ENCODE assay signal across 8 cellular contexts in the genomic region with DNA sequence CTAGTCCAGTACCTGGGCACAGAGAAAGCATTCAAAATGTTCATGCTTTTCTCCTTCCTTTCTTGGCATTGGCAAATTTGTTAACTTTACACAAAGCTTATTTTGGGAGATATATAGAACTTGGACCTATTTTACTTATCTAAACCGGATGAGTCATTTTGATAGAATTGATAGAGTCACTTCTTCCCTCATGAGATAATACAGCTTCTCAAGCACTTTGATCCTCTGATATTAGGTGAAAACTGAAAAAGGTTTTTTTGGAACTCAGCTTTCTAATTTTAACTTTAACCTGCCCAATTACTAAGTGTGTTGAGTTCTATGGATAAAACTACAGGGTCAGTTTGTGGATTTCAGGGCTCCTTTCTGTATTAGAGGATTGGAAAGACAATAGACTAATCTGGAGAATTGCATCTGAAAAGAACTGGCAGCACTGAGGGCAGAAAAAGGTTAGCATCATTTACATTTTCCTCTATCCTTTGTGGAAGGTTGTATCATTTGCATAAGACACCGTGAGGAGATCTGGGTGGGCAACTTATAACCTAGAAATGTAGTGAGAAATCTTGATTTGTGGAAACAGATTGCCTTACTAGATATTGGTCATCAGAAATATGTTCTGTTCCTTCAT. TPM values are rescaled to one million over a fixed set of nuclear protein-coding genes. Genes with fewer than 3 reads are reported as not detected.
DNase-seq lines count a peak whose midpoint lies in the region; ATAC-seq and TF ChIP-seq lines count a peak whose summit lies in the region.

No MANE protein-coding gene starts in this region.

- no peaks in the 10 kb centered on the region for H3K36me3 ChIP-seq in BLaER1
- H3K36me3 ChIP-seq in HUES48 (ENCODE audit: control insufficient read depth, insufficient read depth, low read length): no peaks in the 10 kb centered on the region
- H3K36me3 ChIP-seq in brain microvascular endothelial cell (replicated peaks): no peaks in the 10 kb centered on the region
- H3K36me3 ChIP-seq in mesodermal cell (ENCODE audit: control insufficient read depth, insufficient read depth, low read length): no peaks in the 10 kb centered on the region

- H3K27me3 ChIP-seq in BLaER1 (no peaks in the 10 kb centered on the region), HUES48 (ENCODE audit: control insufficient read depth, insufficient read depth, low read length) (peaks cover 9% of the 10 kb centered on the region; the same call in 1 of the 2 replicates), brain microvascular endothelial cell (replicated peaks) (no peaks in the 10 kb centered on the region)

- DNase-seq in brain microvascular endothelial cell: no peak
- DNase-seq in GDM1 (lab: John Stamatoyannopoulos, UW): no peak
- no peak for DNase-seq in NCI-H345 treated with DMSO at 0.1 percent for 48 hours (lab: John Stamatoyannopoulos, UW; ENCODE audit: unreplicated experiment)

- in situ Hi-C loops in brain microvascular endothelial cell (cut with HindIII; ENCODE audit: low pct_ligation_motif_present, low sequenced_read_pairs): no loop called here

- no CpG with 5 or more reads among the region's 2 CpGs for WGBS in mesodermal cell (ENCODE audit: insufficient coverage in 2 of 2), 2 experiments

- H3K4me1 ChIP-seq in BLaER1 (peaks cover 28% of the 10 kb centered on the region), HUES48 (ENCODE audit: control insufficient read depth, insufficient read depth, low read length) (peaks cover 39% of the 10 kb centered on the region), mesodermal cell (ENCODE audit: control insufficient read depth, insufficient read depth, low read length, poor library complexity, severe bottlenecking) (peaks cover 12% of the 10 kb centered on the region)

- ATAC-seq in HG02678 (IDR thresholded peaks at IDR 0.05; ENCODE audit: unreplicated experiment) (no peak), GM18907 (IDR thresholded peaks at IDR 0.05; ENCODE audit: unreplicated experiment) (no peak)

- TF ChIP-seq CTCF in brain microvascular endothelial cell (IDR thresholded peaks at IDR 0.05; ENCODE audit: low read depth, low read length, missing control alignments): no peak

- H3K9me3 ChIP-seq in BLaER1: peaks cover 5% of the 10 kb centered on the region; the same call in 1 of the 2 replicates
- no peaks in the 10 kb centered on the region for H3K9me3 ChIP-seq in HUES48 (ENCODE audit: control insufficient read depth, insufficient read depth, low read length)
- no peaks in the 10 kb centered on the region for H3K9me3 ChIP-seq in mesodermal cell (ENCODE audit: control insufficient read depth, low read length)

- peak overlapping the region; percentile 82; the same call in 1 of the 2 replicates for H3K9ac ChIP-seq in BLaER1
- peak overlapping the region; percentile 57 for H3K9ac ChIP-seq in HUES48 (ENCODE audit: low read depth, low read length)

- H3K4me2 ChIP-seq in BLaER1: peak overlapping the region; percentile 71

- peak overlapping the region; percentile 75; the same call in 1 of the 2 replicates for H3K4me3 ChIP-seq in BLaER1
- H3K4me3 ChIP-seq in HUES48 (ENCODE audit: low read depth, low read length): peak overlapping the region; percentile 94
- H3K4me3 ChIP-seq in brain microvascular endothelial cell (ENCODE audit: low read depth, low read length): peak overlapping the region; percentile 75
- peak overlapping the region; percentile 63 for H3K4me3 ChIP-seq in mesodermal cell (ENCODE audit: extremely low read depth, insufficient read depth, low read length, poor library complexity, severe bottlenecking)

- H4K20me1 ChIP-seq in BLaER1: no peaks in the 10 kb centered on the region

- no peak overlapping the region for H3K27ac ChIP-seq in BLaER1
- H3K27ac ChIP-seq in HUES48 (ENCODE audit: low read depth, low read length): peak overlapping the region; percentile 74
- peak overlapping the region; percentile 84 for H3K27ac ChIP-seq in brain microvascular endothelial cell
- H3K27ac ChIP-seq in mesodermal cell (ENCODE audit: low read depth, low read length, severe bottlenecking): no peak overlapping the region

RNA-seq across cellular contexts. Expression of gene WDR44, which starts 2.4 kb away (rescaled TPM):
- 14.4 TPM for polyA plus RNA-seq in mesodermal cell (2013, experiment 1 of 2)
- 13.3 TPM for polyA plus RNA-seq in mesodermal cell (2013, experiment 2 of 2)

Comparison
In these comparisons a context has a peak if more than half of its experiments do, and no peak if none do; other contexts are left out.
1. H3K27ac ChIP-seq: peak in HUES48 (single experiment) and brain microvascular endothelial cell (single experiment); none in BLaER1 (single experiment) and mesodermal cell (single experiment).
2. Peak in every context shown above with its lines, with median percentiles within 50 percentile points of each other: H3K4me3 ChIP-seq.